39 cellular contexts compared by ENCODE assay signal in the genomic region with DNA sequence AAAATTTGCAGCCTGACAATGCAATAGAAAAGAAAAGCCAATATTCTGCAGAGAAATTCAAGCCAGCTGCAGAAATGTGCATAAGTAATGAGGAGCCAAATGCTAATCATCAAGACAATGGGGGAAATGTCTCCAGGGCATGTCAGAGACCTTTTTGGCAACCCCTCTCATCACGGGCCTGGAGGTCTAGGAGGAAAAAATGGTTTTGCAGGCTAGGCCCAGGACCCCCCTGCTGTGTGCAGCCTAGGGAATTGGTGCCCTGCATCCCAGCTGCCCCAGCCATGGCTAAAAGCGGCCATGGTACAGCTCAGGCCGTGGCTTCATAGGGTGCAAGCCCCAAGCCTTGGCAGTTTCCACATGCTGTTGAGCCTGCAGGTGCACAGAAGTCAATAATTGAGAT.
"Had no signal": no experiment of that assay in that cellular context is flagged by ENCODE, and none has a peak within 500 bp of the region (broad histone marks: within the 10 kb centered on the region; RNA-seq: fewer than 3 reads in every experiment).

No MANE protein-coding gene starts in this region.

- H3K4me1 ChIP-seq: adrenal gland, ascending aorta, body of pancreas, breast epithelium had no signal

- H3K27me3 Mint-ChIP-seq: activated naive CD8-positive, alpha-beta T cell treated with anti-CD3 and anti-CD28 coated beads for 36 hours had no signal

- H3K4me3 Mint-ChIP-seq: activated naive CD4-positive, alpha-beta T cell treated with anti-CD3 and anti-CD28 coated beads for 36 hours; activated naive CD4-positive, alpha-beta T cell treated with anti-CD3 and anti-CD28 coated beads, Interleukin-2, amount 10 ng/mL, durations not matched to agents 7 days and 5 days; activated naive CD4-positive, alpha-beta T cell treated with anti-CD3 and anti-CD28 coated beads, Interleukin-2, amount 50 U/mL, for 24 hours; activated naive CD8-positive, alpha-beta T cell; activated naive CD8-positive, alpha-beta T cell treated with anti-CD3 and anti-CD28 coated beads for 36 hours; activated naive CD8-positive, alpha-beta T cell treated with anti-CD3 and anti-CD28 coated beads, Interleukin-2, amount 10 ng/mL, durations not matched to agents 7 days and 5 days; activated naive CD8-positive, alpha-beta T cell treated with anti-CD3 and anti-CD28 coated beads, Interleukin-2, amount 50 U/mL, for 24 hours; activated T-cell treated with anti-CD3 and anti-CD28 coated beads, Interleukin-2, amount 50 U/mL, for 4 hours; activated T-cell treated with anti-CD3 and anti-CD28 coated beads, Interleukin-2, amount 50 U/mL, for 72 hours; activated T-helper 1 cell treated with anti-CD3 and anti-CD28 coated beads, Interleukin-12 subunit alpha, Interleukin-12 subunit beta, Interleukin-2, Interleukin-4 antibody, amounts not matched to agents 30 ng/mL and 10 ng/mL and 1 ng/mL, durations not matched to agents 14 hours and 24 hours and 36 hours; activated T-helper 17 cell treated with anti-CD3 and anti-CD28 coated beads, Interleukin-2, amount 50 U/mL, for 72 hours; brain; central memory CD8-positive, alpha-beta T cell had no signal

- ATAC-seq: activated naive CD4-positive, alpha-beta T cell treated with anti-CD3 and anti-CD28 coated beads, Interleukin-2, amount 50 U/mL, for 72 hours; activated naive CD8-positive, alpha-beta T cell treated with anti-CD3 and anti-CD28 coated beads, Interleukin-2, amount 50 U/mL, for 24 hours; activated T-cell treated with anti-CD3 and anti-CD28 coated beads, Interleukin-2, amount 50 U/mL, for 4 hours; activated T-cell treated with anti-CD3 and anti-CD28 coated beads, Interleukin-2, amount 50 U/mL, for 72 hours; activated T-helper 17 cell treated with anti-CD3 and anti-CD28 coated beads, Interleukin-2, amount 50 U/mL, for 72 hours; body of pancreas had no signal

- H3K4me1 Mint-ChIP-seq: activated naive CD4-positive, alpha-beta T cell treated with anti-CD3 and anti-CD28 coated beads, Interleukin-2, amount 10 ng/mL, durations not matched to agents 7 days and 5 days; activated naive CD4-positive, alpha-beta T cell treated with anti-CD3 and anti-CD28 coated beads, Interleukin-2, amount 50 U/mL, for 24 hours; activated naive CD8-positive, alpha-beta T cell treated with anti-CD3 and anti-CD28 coated beads for 36 hours; activated naive CD8-positive, alpha-beta T cell treated with anti-CD3 and anti-CD28 coated beads, Interleukin-2, amount 50 U/mL, for 24 hours; activated T-helper 17 cell treated with anti-CD3 and anti-CD28 coated beads, Interleukin-2, amount 50 U/mL, for 72 hours; brain had no signal

- H3K9me3 ChIP-seq: adrenal gland had no signal

- H3K27ac ChIP-seq: adrenal gland, ascending aorta, body of pancreas, brain microvascular endothelial cell, breast epithelium, cardiac muscle cell had no signal

- H3K4me3 ChIP-seq: adrenal gland, ascending aorta, body of pancreas, breast epithelium, cardiac muscle cell had no signal

- DNase-seq: activated effector memory CD4-positive, alpha-beta T cell treated with anti-CD3 and anti-CD28 coated beads, Interleukin-2, amount 50 U/mL, for 16 hours; activated effector memory CD4-positive, alpha-beta T cell treated with Interleukin-2 at 50 U/mL for 16 hours; activated gamma-delta T cell; activated gamma-delta T cell treated with Interleukin-2 at 50 U/mL for 16 hours; activated naive CD4-positive, alpha-beta T cell; activated naive CD4-positive, alpha-beta T cell treated with anti-CD3 and anti-CD28 coated beads for 36 hours; activated naive CD4-positive, alpha-beta T cell treated with anti-CD3 and anti-CD28 coated beads, Interleukin-2, amount 10 ng/mL, durations not matched to agents 7 days and 5 days; activated naive CD4-positive, alpha-beta T cell treated with anti-CD3 and anti-CD28 coated beads, Interleukin-2, amount 50 U/mL, for 16 hours; activated naive CD4-positive, alpha-beta T cell treated with Interleukin-2 at 50 U/mL for 16 hours; activated naive CD8-positive, alpha-beta T cell treated with anti-CD3 and anti-CD28 coated beads for 36 hours; activated naive CD8-positive, alpha-beta T cell treated with anti-CD3 and anti-CD28 coated beads, Interleukin-2, amount 10 ng/mL, durations not matched to agents 7 days and 5 days; activated naive CD8-positive, alpha-beta T cell treated with anti-CD3 and anti-CD28 coated beads, Interleukin-2, amount 50 U/mL, for 24 hours; activated T-cell treated with anti-CD3 and anti-CD28 coated beads, Interleukin-2, amount 50 U/mL, for 4 hours; activated T-cell treated with anti-CD3 and anti-CD28 coated beads, Interleukin-2, amount 50 U/mL, for 48 hours; activated T-cell treated with anti-CD3 and anti-CD28 coated beads, Interleukin-2, amount 50 U/mL, for 72 hours; adrenal gland; amniotic stem cell; amygdala; anterior cingulate cortex; aorta; body of pancreas; brain microvascular endothelial cell; caudate nucleus; central memory CD4-positive, alpha-beta T cell; cerebellar nuclear complex had no signal

- FAIRE-seq: astrocyte, bronchial epithelial cell, colon had no signal

- H3K36me3 ChIP-seq: adrenal gland, ascending aorta, brain microvascular endothelial cell, breast epithelium, cardiac muscle cell had no signal

- H3K27me3 ChIP-seq: adrenal gland, ascending aorta, body of pancreas, brain microvascular endothelial cell, breast epithelium, cardiac muscle cell had no signal

- H3K36me3 Mint-ChIP-seq: activated naive CD4-positive, alpha-beta T cell treated with anti-CD3 and anti-CD28 coated beads, Interleukin-2, amount 10 ng/mL, durations not matched to agents 7 days and 5 days; activated naive CD8-positive, alpha-beta T cell; activated naive CD8-positive, alpha-beta T cell treated with anti-CD3 and anti-CD28 coated beads for 36 hours; brain had no signal

- H3K27ac Mint-ChIP-seq: activated naive CD4-positive, alpha-beta T cell treated with anti-CD3 and anti-CD28 coated beads for 36 hours; activated naive CD4-positive, alpha-beta T cell treated with anti-CD3 and anti-CD28 coated beads, Interleukin-2, amount 10 ng/mL, durations not matched to agents 7 days and 5 days; activated naive CD4-positive, alpha-beta T cell treated with anti-CD3 and anti-CD28 coated beads, Interleukin-2, amount 50 U/mL, for 24 hours; activated naive CD4-positive, alpha-beta T cell treated with anti-CD3 and anti-CD28 coated beads, Interleukin-2, amount 50 U/mL, for 72 hours; activated naive CD8-positive, alpha-beta T cell; activated naive CD8-positive, alpha-beta T cell treated with anti-CD3 and anti-CD28 coated beads for 36 hours; activated naive CD8-positive, alpha-beta T cell treated with anti-CD3 and anti-CD28 coated beads, Interleukin-2, amount 10 ng/mL, durations not matched to agents 7 days and 5 days; activated naive CD8-positive, alpha-beta T cell treated with anti-CD3 and anti-CD28 coated beads, Interleukin-2, amount 50 U/mL, for 24 hours; activated T-cell treated with anti-CD3 and anti-CD28 coated beads, Interleukin-2, amount 50 U/mL, for 72 hours; activated T-helper 1 cell treated with anti-CD3 and anti-CD28 coated beads, Interleukin-12 subunit alpha, Interleukin-12 subunit beta, Interleukin-2, Interleukin-4 antibody, amounts not matched to agents 30 ng/mL and 10 ng/mL and 1 ng/mL, durations not matched to agents 14 hours and 24 hours and 36 hours; activated T-helper 17 cell treated with anti-CD3 and anti-CD28 coated beads, Interleukin-2, amount 50 U/mL, for 72 hours; activated T-helper 2 cell treated with anti-CD3 and anti-CD28 coated beads, Interferon-gamma antibody, Interleukin-2, Interleukin-4, amounts not matched to agents 10 μg/mL and 5 μg/mL and 100 μg/mL, durations not matched to agents 14 hours and 24 hours and 36 hours; brain had no signal
